ENCODE assay signal across 8 cellular contexts in genomic region chr22:37259540-37260029, GRCh38.
A peak's percentile ranks its signal among the peaks of the same experiment; 100 is the strongest.
DNase-seq lines count a peak whose midpoint lies in the region; ATAC-seq and TF ChIP-seq lines count a peak whose summit lies in the region.

No MANE protein-coding gene starts in this region.

- in situ Hi-C loops in GM13977 (cut with MboI; ENCODE audit: low pct_unique_long_range_greater_than_20kb, low sequenced_read_pairs, unreplicated experiment) = no loop called here

- DNase-seq in GM13977 (ENCODE audit: low spot score) (no peak), iris pigment epithelial cell (ENCODE audit: low read depth) (peak; percentile 65), T-helper 9 cell (no peak), GOT3 (lab: John Stamatoyannopoulos, UW) (no peak)

- no peak overlapping the region for H3K27ac ChIP-seq in C4-2B
- no peak overlapping the region for H3K27ac ChIP-seq in VCaP

- TF ChIP-seq CTCF in C4-2B (conservative IDR thresholded peaks at IDR 0.05) (peak; percentile 81), GM13977 (IDR thresholded peaks at IDR 0.05; ENCODE audit: extremely low read depth, insufficient read depth, missing control alignments) (peak; percentile 62), VCaP (conservative IDR thresholded peaks at IDR 0.05) (peak; percentile 63)

- ATAC-seq in GM21526 (IDR thresholded peaks at IDR 0.05; ENCODE audit: low FRiP score, unreplicated experiment) (no peak), HG03175 (IDR thresholded peaks at IDR 0.05; ENCODE audit: unreplicated experiment) (no peak)
